10 cellular contexts compared by ENCODE assay signal in genomic region chr9:123686131-123686848, GRCh38.
DNase-seq lines count a peak whose midpoint lies in the region; ATAC-seq and TF ChIP-seq lines count a peak whose summit lies in the region.
"Had no signal": no experiment of that assay in that cellular context is flagged by ENCODE, and none has a peak within 500 bp of the region (broad histone marks: within the 10 kb centered on the region; RNA-seq: fewer than 3 reads in every experiment).

No MANE protein-coding gene starts in this region.

- CTCF ChIA-PET in HEK293 (lab: Yijun Ruan, JAX), result interaction anchor here (0.6 to 1.7 kb wide), 4 partner anchors 10 to 355 kb away, joined by 3 to 6 read pairs (median 3); no protein-coding TSS in a partner anchor

- TF ChIP-seq CTCF in HEK293 (tag by site-specific recombination; IDR thresholded peaks at IDR 0.05), result no peak
- TF ChIP-seq CTCF in neural cell (IDR thresholded peaks at IDR 0.05; ENCODE audit: poor library complexity, severe bottlenecking), result no peak

- no peaks in the 10 kb centered on the region; the same call in 1 of the 2 replicates for H3K9me3 ChIP-seq in HEK293 (ENCODE audit: control insufficient read depth, insufficient read depth, low read depth, low read length)
- no peaks in the 10 kb centered on the region for H3K9me3 ChIP-seq in neural cell (ENCODE audit: low read length)

- H3K4me3 ChIP-seq in HEK293 (ENCODE audit: low read depth, low read length) (no peak overlapping the region), neural cell (ENCODE audit: low read length) (no peak overlapping the region)

- no peak overlapping the region for H3K9ac ChIP-seq in neural cell (ENCODE audit: low read length)

- no peak overlapping the region for H2AFZ ChIP-seq in neural cell (ENCODE audit: low read depth, low read length)

- H3K79me2 ChIP-seq in neural cell (replicated peaks; ENCODE audit: insufficient read depth, low read length), result no peaks in the 10 kb centered on the region

- H3K27me3 ChIP-seq in neural cell (ENCODE audit: insufficient read depth, low read depth, low read length), result no peaks in the 10 kb centered on the region

- peaks cover 11% of the 10 kb centered on the region; the same call in 1 of the 2 replicates for H3K4me1 ChIP-seq in HEK293 (ENCODE audit: control insufficient read depth, insufficient read depth, low read length)

- H3K36me3 ChIP-seq in HEK293 (ENCODE audit: control insufficient read depth in 2 of 2, insufficient read depth in 1 of 2, low read length in 2 of 2) (no peaks in the 10 kb centered on the region), neural cell (ENCODE audit: insufficient read depth, low read length) (no peaks in the 10 kb centered on the region)

- H3K9me2 ChIP-seq in neural cell (ENCODE audit: insufficient read depth, low read length), result no peaks in the 10 kb centered on the region

- POLR2A ChIA-PET in HEK293 (lab: Yijun Ruan, JAX), result interaction anchor here (0.6 kb wide), 1 partner anchor 55 kb away, joined by 3 read pairs; no protein-coding TSS in a partner anchor

- H3F3A ChIP-seq in neural cell (ENCODE audit: insufficient read depth, low read length, poor library complexity, severe bottlenecking), result peaks cover 4% of the 10 kb centered on the region

- no peaks in the 10 kb centered on the region for H4K20me1 ChIP-seq in neural cell (ENCODE audit: insufficient read depth)

- peak overlapping the region; percentile 32 for H3K4me2 ChIP-seq in neural cell (ENCODE audit: low read length)

- peak; percentile 87 for ATAC-seq in esophagus mucosa

- DNase-seq in NCI-H69 (lab: John Stamatoyannopoulos, UW) (peak; percentile 46), DMS114 treated with DMSO at 0.1 percent for 48 hours (lab: John Stamatoyannopoulos, UW; ENCODE audit: unreplicated experiment) (no peak), SW480 (ENCODE audit: low spot score) (no peak), COLO668 (lab: John Stamatoyannopoulos, UW; ENCODE audit: unreplicated experiment) (no peak), ecto neural progenitor cell (ENCODE audit: low spot score) (no peak)
- DNase-seq: GF-D8; stimulated activated CD4-positive, alpha-beta T cell treated with anti-CD3 and anti-CD28 coated beads, Interleukin-15, amount 100 ng/mL, for 24 hours had no signal

- peak overlapping the region; percentile 86 for H3K27ac ChIP-seq in HEK293 (ENCODE audit: extremely low read depth, low read depth, low read length)
- H3K27ac ChIP-seq in neural cell (ENCODE audit: low read length), result peak overlapping the region; percentile 56

- TF ChIP-seq RAD21 in neural cell (conservative IDR thresholded peaks at IDR 0.05), result no peak

- TF ChIP-seq EP300 in neural cell (conservative IDR thresholded peaks at IDR 0.05; ENCODE audit: poor library complexity, severe bottlenecking), result no peak

TF ChIP-seq in HEK293, 187 proteins besides CTCF, POLR2A, EP300 and RAD21 (continues in another document):
- TF ChIP-seq ZXDB (tag by site-specific recombination; IDR thresholded peaks at IDR 0.05), result peak; percentile 45; the same call in 1 of the 2 replicates
- no peak for TF ChIP-seq ZNF777 (tag by site-specific recombination; IDR thresholded peaks at IDR 0.05; ENCODE audit: borderline replicate concordance)
- no peak for TF ChIP-seq ZNF585B (tag by site-specific recombination; IDR thresholded peaks at IDR 0.05)
- TF ChIP-seq ZNF654 (tag by site-specific recombination; IDR thresholded peaks at IDR 0.05; ENCODE audit: low read depth), result no peak
- TF ChIP-seq ZFP69B (tag by site-specific recombination; IDR thresholded peaks at IDR 0.05), result peak; percentile 23; the same call in 1 of the 2 replicates
- TF ChIP-seq ZSCAN5A (tag by site-specific recombination; IDR thresholded peaks at IDR 0.05), result 0 out of 2 replicates have a peak, but pooled peaks have one; percentile 38
- TF ChIP-seq ZNF214 (tag by site-specific recombination; IDR thresholded peaks at IDR 0.05; ENCODE audit: borderline replicate concordance), result no peak
- no peak for TF ChIP-seq ZBTB49 (tag by site-specific recombination; IDR thresholded peaks at IDR 0.05; ENCODE audit: low read depth)
- no peak for TF ChIP-seq ZNF324 (tag by site-specific recombination; IDR thresholded peaks at IDR 0.05)
- TF ChIP-seq ZNF843 (tag by site-specific recombination; IDR thresholded peaks at IDR 0.05), result peak; percentile 30; the same call in 1 of the 2 replicates

TF ChIP-seq in neural cell, 6 proteins besides CTCF, POLR2A, EP300 and RAD21:
- no peak for TF ChIP-seq POLR2AphosphoS5 (IDR thresholded peaks at IDR 0.05)
- TF ChIP-seq SMC3 (conservative IDR thresholded peaks at IDR 0.05; ENCODE audit: poor library complexity), result no peak
- no peak for TF ChIP-seq MXI1 (conservative IDR thresholded peaks at IDR 0.05; ENCODE audit: poor library complexity, severe bottlenecking)
- no peak for TF ChIP-seq EZH2 (IDR thresholded peaks at IDR 0.05; ENCODE audit: borderline replicate concordance, insufficient read depth, low read length, poor library complexity, severe bottlenecking)
- TF ChIP-seq REST (IDR thresholded peaks at IDR 0.05; ENCODE audit: borderline replicate concordance), result no peak
- TF ChIP-seq TAF1 (IDR thresholded peaks at IDR 0.05; ENCODE audit: low read depth), result no peak
